ENCODE assay signal across 1 cellular context in the genomic region with DNA sequence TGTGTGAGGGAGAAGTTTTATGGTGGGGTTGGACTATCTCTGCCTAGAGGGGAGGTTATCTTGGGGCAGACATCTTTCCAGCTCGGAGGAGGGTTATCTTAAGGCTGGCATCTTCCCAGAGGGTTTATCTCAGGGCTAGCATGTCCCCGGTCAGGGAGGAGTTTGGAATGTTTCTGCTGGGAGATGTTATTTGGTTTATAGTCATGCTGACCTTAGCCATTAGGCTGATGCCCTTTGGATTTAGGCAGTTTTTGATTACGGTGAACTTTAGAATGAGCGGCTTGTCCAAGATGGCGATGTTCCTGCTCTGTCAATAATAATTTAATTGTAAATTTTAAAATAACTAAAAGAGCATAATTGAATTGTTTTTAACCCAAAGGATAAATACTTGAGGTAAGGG.
TF ChIP-seq lines count a peak whose summit lies in the region.

No MANE protein-coding gene starts in this region.

TF ChIP-seq in HepG2, 621 proteins besides CTCF, POLR2A, EP300 and RAD21 (continued from another document):
- TF ChIP-seq, protein P1, sequence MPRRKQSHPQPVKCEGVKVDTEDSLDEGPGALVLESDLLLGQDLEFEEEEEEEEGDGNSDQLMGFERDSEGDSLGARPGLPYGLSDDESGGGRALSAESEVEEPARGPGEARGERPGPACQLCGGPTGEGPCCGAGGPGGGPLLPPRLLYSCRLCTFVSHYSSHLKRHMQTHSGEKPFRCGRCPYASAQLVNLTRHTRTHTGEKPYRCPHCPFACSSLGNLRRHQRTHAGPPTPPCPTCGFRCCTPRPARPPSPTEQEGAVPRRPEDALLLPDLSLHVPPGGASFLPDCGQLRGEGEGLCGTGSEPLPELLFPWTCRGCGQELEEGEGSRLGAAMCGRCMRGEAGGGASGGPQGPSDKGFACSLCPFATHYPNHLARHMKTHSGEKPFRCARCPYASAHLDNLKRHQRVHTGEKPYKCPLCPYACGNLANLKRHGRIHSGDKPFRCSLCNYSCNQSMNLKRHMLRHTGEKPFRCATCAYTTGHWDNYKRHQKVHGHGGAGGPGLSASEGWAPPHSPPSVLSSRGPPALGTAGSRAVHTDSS (CRISPR knock-in tag; conservative IDR thresholded peaks at IDR 0.05): no peak
- no peak for TF ChIP-seq ZNF446 (CRISPR knock-in tag; IDR thresholded peaks at IDR 0.05)
